ENCODE assay signal across 26 cellular contexts in the genomic region with DNA sequence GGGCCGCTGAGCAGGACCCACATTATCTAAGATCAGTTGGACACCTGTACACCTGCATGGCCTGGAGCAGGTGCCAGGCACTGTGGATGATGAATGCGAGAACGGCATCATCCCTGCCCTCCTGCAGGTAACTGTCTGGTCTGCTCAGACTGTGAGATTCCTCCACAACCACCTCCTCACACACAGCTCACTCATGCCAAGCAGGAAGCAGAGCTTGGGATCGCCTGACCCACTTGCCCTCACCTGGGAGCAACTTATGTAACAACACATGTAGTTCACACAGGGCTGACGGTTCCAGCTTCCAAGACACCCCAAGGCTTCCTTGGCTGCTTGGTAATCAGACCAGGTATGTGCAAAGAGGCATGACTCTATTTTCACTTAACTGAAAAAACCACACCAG.
"Had no signal": no experiment of that assay in that cellular context is flagged by ENCODE, and none has a peak within 500 bp of the region (broad histone marks: within the 10 kb centered on the region; RNA-seq: fewer than 3 reads in every experiment).

No MANE protein-coding gene starts in this region.

- H3K79me2 ChIP-seq: hepatocyte had no signal

- H3K9ac ChIP-seq: neural progenitor cell had no signal

- H3K36me3 ChIP-seq: heart right ventricle, left ventricle myocardium inferior, neural progenitor cell, neutrophil, prostate gland, sigmoid colon, stomach, suprapubic skin, thoracic aorta, tibial artery, vagina had no signal

- FAIRE-seq: small intestine had no signal

- DNase-seq: heart right ventricle; islet precursor cell; left ventricle myocardium inferior; mesendoderm; naive B cell; natural killer cell; nephron progenitor cell; occipital lobe; retina; right cardiac atrium; sigmoid colon; small intestine; stimulated activated CD4-positive, alpha-beta T cell treated with anti-CD3 and anti-CD28 coated beads, Interleukin-1b, Interleukin-23, amount 100 ng/mL, for 48 hours; stimulated activated CD4-positive, alpha-beta T cell treated with anti-CD3 and anti-CD28 coated beads, Interleukin-2, amount 100 ng/mL, for 48 hours; stimulated activated naive B cell treated with anti-CD40 and anti-IgM and Interleukin-4, amounts not matched to agents 10 μg/mL and 1 μg/mL and 100 μg/mL, for 72 hours; stimulated activated naive CD8-positive, alpha-beta T cell treated with anti-CD3 and anti-CD28 coated beads, Interleukin-15, Interleukin-2, amounts not matched to agents 100 U/mL and 50 U/mL, for 24 hours; stomach; tibial artery had no signal

- H3K9me3 ChIP-seq: heart right ventricle, left ventricle myocardium inferior, neutrophil, prostate gland, sigmoid colon, stomach, suprapubic skin, thoracic aorta, tibial artery, vagina had no signal

- H3K27me3 ChIP-seq: neural progenitor cell, neutrophil, vagina had no signal

- H2AFZ ChIP-seq: hepatocyte had no signal

- H3K4me2 ChIP-seq: hepatocyte, neural progenitor cell had no signal

- H3K4me1 ChIP-seq: heart right ventricle, neural progenitor cell, prostate gland, sigmoid colon, suprapubic skin, tibial artery had no signal

- H3K4me3 ChIP-seq: heart right ventricle, hepatocyte, left ventricle myocardium inferior, lung, neural progenitor cell, prostate gland, sigmoid colon, stomach, suprapubic skin, thoracic aorta, tibial artery, vagina had no signal

- H3K27ac ChIP-seq: heart right ventricle, hepatocyte, left ventricle myocardium inferior, neural progenitor cell, neutrophil, prostate gland, sigmoid colon, stomach, suprapubic skin, thoracic aorta, tibial artery, vagina had no signal
